In the genomic region with DNA sequence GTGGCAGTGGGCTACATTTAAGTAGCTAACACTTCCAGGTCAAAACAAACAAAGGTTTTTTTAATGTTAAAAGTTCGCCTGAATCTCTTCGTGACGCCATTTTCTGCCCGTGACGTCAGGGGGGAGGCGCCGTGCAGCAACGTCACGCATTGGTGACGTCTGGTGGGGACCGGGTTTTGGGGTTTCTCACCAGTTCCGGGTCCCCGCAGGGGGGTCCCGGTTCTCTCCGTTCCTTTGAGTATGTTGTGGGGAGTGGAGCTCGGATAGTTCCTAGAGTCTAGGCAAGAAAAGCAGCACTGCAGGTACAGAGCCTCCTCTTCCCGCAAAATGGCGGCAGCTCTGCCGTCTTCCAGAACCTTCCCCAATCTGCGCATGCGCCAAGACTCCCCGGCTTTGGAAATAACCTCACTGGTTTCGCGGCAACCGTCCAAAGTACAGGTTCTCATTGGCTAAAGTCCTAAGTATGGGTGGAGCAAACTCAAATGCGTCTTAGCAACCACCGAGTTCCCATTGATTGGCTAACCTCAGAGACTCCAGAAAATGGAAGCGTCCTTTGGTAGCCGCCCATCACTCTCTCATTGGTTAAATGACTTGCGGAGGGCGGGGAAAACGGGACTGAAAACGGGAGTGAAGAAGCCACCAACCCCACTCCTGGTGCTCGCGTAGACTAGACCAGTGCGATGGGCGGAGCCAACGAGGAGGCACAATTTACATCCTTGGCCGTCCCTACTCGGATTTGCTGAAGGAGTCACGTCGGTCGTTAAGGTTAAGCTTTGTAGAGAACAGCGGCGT, we compare ENCODE assay signal across 8 cellular contexts. TPM values are rescaled to one million over a fixed set of nuclear protein-coding genes. Genes with fewer than 3 reads are reported as not detected.
DNase-seq lines count a peak whose midpoint lies in the region; ATAC-seq, FAIRE-seq and TF ChIP-seq lines count a peak whose summit lies in the region.

A gene (minus strand): TSS at position 341 of the 792 bp plus-strand sequence.

- H4K20me1 ChIP-seq in HepG2 (ENCODE audit: insufficient read depth, low read length) = no peaks in the 10 kb centered on the region

- TF ChIP-seq EP300 in HepG2 (IDR thresholded peaks at IDR 0.05; ENCODE audit: low read depth in 2 of 2, low read length in 2 of 2) = no peak
- no peak for TF ChIP-seq EP300 in HepG2 (CRISPR knock-in tag; IDR thresholded peaks at IDR 0.05; ENCODE audit: borderline replicate concordance)

- ATAC-seq in GM19397 (IDR thresholded peaks at IDR 0.05; ENCODE audit: unreplicated experiment) (peak; percentile 89), HG03571 (IDR thresholded peaks at IDR 0.05; ENCODE audit: unreplicated experiment) (peak; percentile 79), HepG2 (no peak)

- POLR2A ChIA-PET in HepG2 (lab: Yijun Ruan, JAX) = interaction anchor here (1.3 to 4.5 kb wide), 7 partner anchors 8 to 64 kb away, joined by 3 to 27 read pairs (median 11); a partner anchor contains a TSS

- H3K36me3 ChIP-seq in HepG2 (replicated peaks in 1 of 2; ENCODE audit: control insufficient read depth in 1 of 2, insufficient read depth in 2 of 2, low read length in 2 of 2) = peaks cover 34 to 52% of the 10 kb centered on the region in 2 experiments

- no TSS peak for BruUV-seq in HepG2 (replicated peaks; lab: Mats Ljungman, UMichigan)

- no peak for TF ChIP-seq RAD21 in HepG2 (CRISPR knock-in tag; IDR thresholded peaks at IDR 0.05)

- no peak within 1 kb of the TSS for H3K4me2 ChIP-seq in HepG2 (ENCODE audit: low read depth, low read length)

- no peak within 1 kb of the TSS for H3K9ac ChIP-seq in HepG2 (ENCODE audit: insufficient read depth, low read depth, low read length)

- no peaks in the 10 kb centered on the region for H3K9me3 ChIP-seq in HepG2 (ENCODE audit: low read length)

- in situ Hi-C loops in HepG2 (cut with HindIII; ENCODE audit: extremely low pct_ligation_motif_present, low pct_unique_long_range_greater_than_20kb) = no loop called here

- H3K79me2 ChIP-seq in HepG2 (ENCODE audit: insufficient read depth, low read length) = no peaks in the 10 kb centered on the region

- CTCF ChIA-PET in HepG2 (lab: Yijun Ruan, JAX; ENCODE audit: low intra/inter-chr PET ratio, low total read pairs) = no interaction called here

- no peak for FAIRE-seq in HepG2 (lab: Jason Lieb, UNC)

- DNase-seq in NCI-H82 (lab: John Stamatoyannopoulos, UW) (peak; percentile 100), dermis microvascular lymphatic vessel endothelial cell (ENCODE audit: low read depth in 2 of 2) (peak; percentile 100), HepG2 (ENCODE audit: low spot score) (peak; percentile 36)
- DNase-seq in activated CD4-positive, alpha-beta T cell treated with anti-CD3 and anti-CD28 coated beads, Interleukin-2, amount 50 U/mL, for 48 hours = peak; percentile 99 to 100
- DNase-seq in stimulated activated CD4-positive, alpha-beta T cell treated with anti-CD3 and anti-CD28 coated beads, Interleukin-4, amount 100 ng/mL, for 1 hour = peak; percentile 99

- peaks cover 33% of the 10 kb centered on the region for H3K4me1 ChIP-seq in HepG2 (ENCODE audit: insufficient read depth, low read length)

- H3K27me3 ChIP-seq in HepG2 (ENCODE audit: control insufficient read depth in 1 of 2, insufficient read depth in 2 of 2, low read length in 2 of 2) = no peaks in the 10 kb centered on the region

- WGBS in HepG2 (ENCODE audit: low lambda C conversion rate) = 97% methylated on average over 45 of the region's 45 CpGs

- intact Hi-C loops in HepG2 (cut with micrococcal nuclease; ENCODE audit: unreplicated experiment) = no loop called here

- H3K27ac ChIP-seq in C4-2B = peak within 1 kb of the TSS; percentile 83
- no peak within 1 kb of the TSS for H3K27ac ChIP-seq in HepG2 (ENCODE audit: extremely low read length, insufficient read depth, low read length)

- TF ChIP-seq CTCF in C4-2B (conservative IDR thresholded peaks at IDR 0.05) (no peak), HepG2 (CRISPR knock-in tag; IDR thresholded peaks at IDR 0.05) (no peak)

- H3K4me3 ChIP-seq in HepG2 (replicated peaks in 1 of 3; ENCODE audit: insufficient read depth in 1 of 3, low read depth in 2 of 3, low read length in 3 of 3) = no peak within 1 kb of the TSS

- TF ChIP-seq POLR2A in HepG2 (IDR thresholded peaks at IDR 0.05; ENCODE audit: insufficient read depth in 1 of 2, low read depth in 2 of 2, low read length in 2 of 2) = no peak

- no peak within 1 kb of the TSS for H2AFZ ChIP-seq in HepG2 (ENCODE audit: low read length)

TF ChIP-seq in HepG2, 621 proteins besides CTCF, POLR2A, EP300 and RAD21 (continues in another document):
- no peak for TF ChIP-seq ZNF616 (CRISPR knock-in tag; IDR thresholded peaks at IDR 0.05; ENCODE audit: low read depth)
- TF ChIP-seq MBNL3 (CRISPR knock-in tag; conservative IDR thresholded peaks at IDR 0.05) = no peak
- no peak for TF ChIP-seq ZFP82 (CRISPR knock-in tag; IDR thresholded peaks at IDR 0.05; ENCODE audit: borderline replicate concordance)
- TF ChIP-seq ZNF234 (CRISPR knock-in tag; conservative IDR thresholded peaks at IDR 0.05) = no peak
- no peak for TF ChIP-seq RFX3 (CRISPR knock-in tag; IDR thresholded peaks at IDR 0.05)
- TF ChIP-seq AGO2 (optimal IDR thresholded peaks at IDR 0.05; ENCODE audit: low read depth, low read length) = peak; percentile 81
- no peak for TF ChIP-seq ZNF772 (CRISPR knock-in tag; IDR thresholded peaks at IDR 0.05)
- TF ChIP-seq SMC3 (IDR thresholded peaks at IDR 0.05; ENCODE audit: low read length) = no peak
- TF ChIP-seq, protein P1, sequence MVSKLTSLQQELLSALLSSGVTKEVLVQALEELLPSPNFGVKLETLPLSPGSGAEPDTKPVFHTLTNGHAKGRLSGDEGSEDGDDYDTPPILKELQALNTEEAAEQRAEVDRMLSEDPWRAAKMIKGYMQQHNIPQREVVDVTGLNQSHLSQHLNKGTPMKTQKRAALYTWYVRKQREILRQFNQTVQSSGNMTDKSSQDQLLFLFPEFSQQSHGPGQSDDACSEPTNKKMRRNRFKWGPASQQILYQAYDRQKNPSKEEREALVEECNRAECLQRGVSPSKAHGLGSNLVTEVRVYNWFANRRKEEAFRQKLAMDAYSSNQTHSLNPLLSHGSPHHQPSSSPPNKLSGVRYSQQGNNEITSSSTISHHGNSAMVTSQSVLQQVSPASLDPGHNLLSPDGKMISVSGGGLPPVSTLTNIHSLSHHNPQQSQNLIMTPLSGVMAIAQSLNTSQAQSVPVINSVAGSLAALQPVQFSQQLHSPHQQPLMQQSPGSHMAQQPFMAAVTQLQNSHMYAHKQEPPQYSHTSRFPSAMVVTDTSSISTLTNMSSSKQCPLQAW (CRISPR knock-in tag; IDR thresholded peaks at IDR 0.05) = no peak

RNA-seq across cellular contexts. Expression of the gene that starts here (rescaled TPM):
- 36.1 and 44.4 TPM in 2 replicates for total RNA-seq in dermis microvascular lymphatic vessel endothelial cell
- total RNA-seq in HepG2 (2016; rRNA removed; fragmentation: Illumina TruSeq; extraction: Trizol) = 0.52 and 1.5 TPM in 2 replicates
- total RNA-seq in HepG2 (2016; cell fraction: cytosol; rRNA removed; fragmentation: Illumina TruSeq; extraction: Trizol; ENCODE audit: low read depth) = 1.3 and 3.6 TPM in 2 replicates
- 0.61 and 1.6 TPM in 2 replicates for total RNA-seq in HepG2 (2016; cell fraction: insoluble cytoplasmic fraction; rRNA removed; fragmentation: Illumina TruSeq; extraction: Trizol)
- total RNA-seq in HepG2 (2016; cell fraction: membrane; rRNA removed; fragmentation: Illumina TruSeq; extraction: Trizol) = 0.71 and 0.76 TPM in 2 replicates
- total RNA-seq in HepG2 (2016; cell fraction: nucleus; rRNA removed; fragmentation: Illumina TruSeq; extraction: Trizol) = 1.2 and 2.0 TPM in 2 replicates
- polyA plus RNA-seq in HepG2 (2011; rRNA removed) = 2.1 and 2.9 TPM in 2 replicates
- polyA plus RNA-seq in HepG2 (2011; cell fraction: cytosol; rRNA removed) = 0.87 and 0.90 TPM in 2 replicates
- polyA plus RNA-seq in HepG2 (2011; cell fraction: nucleus; rRNA removed) = 7.7 and 10.1 TPM in 2 replicates
- polyA plus RNA-seq in HepG2 (2012) = 2.0 and 2.8 TPM in 2 replicates
- 0.17 and 0.28 TPM in 2 replicates for polyA plus RNA-seq in HepG2 (2016; cell fraction: cytosol; fragmentation: Illumina TruSeq; extraction: Trizol; ENCODE audit: low read depth)
- 0.76 and 1.0 TPM in 2 replicates for polyA plus RNA-seq in HepG2 (2016; cell fraction: insoluble cytoplasmic fraction; fragmentation: Illumina TruSeq; extraction: Trizol; ENCODE audit: low read depth)
- polyA plus RNA-seq in HepG2 (2016; cell fraction: membrane; fragmentation: Illumina TruSeq; extraction: Trizol; ENCODE audit: low read depth) = 0.27 and 0.43 TPM in 2 replicates
- polyA plus RNA-seq in HepG2 (2016; cell fraction: nucleus; fragmentation: Illumina TruSeq; extraction: Trizol; ENCODE audit: insufficient read depth, low read depth) = 3.6 and 4.3 TPM in 2 replicates
- polyA minus RNA-seq in HepG2 (2011; rRNA and poly(A)+ RNA removed; ENCODE audit: low replicate concordance) = 5.4 and 70.7 TPM in 2 replicates
- 0.97 and 1.6 TPM in 2 replicates for polyA minus RNA-seq in HepG2 (2011; cell fraction: cytosol; rRNA and poly(A)+ RNA removed)
- polyA minus RNA-seq in HepG2 (2011; cell fraction: nucleus; rRNA and poly(A)+ RNA removed) = 14.7 and 14.8 TPM in 2 replicates

Comparison
In these comparisons a context has a peak if more than half of its experiments do, and no peak if none do; other contexts are left out.
1. DNase-seq: peak in every context shown above with its lines; median percentile 100 in NCI-H82; 100 in dermis microvascular lymphatic vessel endothelial cell; 100 in activated CD4-positive, alpha-beta T cell treated with anti-CD3 and anti-CD28 coated beads, Interleukin-2, amount 50 U/mL, for 48 hours; 99 in stimulated activated CD4-positive, alpha-beta T cell treated with anti-CD3 and anti-CD28 coated beads, Interleukin-4, amount 100 ng/mL, for 1 hour; 36 in HepG2.